1 cellular context compared by ENCODE assay signal in the genomic region with DNA sequence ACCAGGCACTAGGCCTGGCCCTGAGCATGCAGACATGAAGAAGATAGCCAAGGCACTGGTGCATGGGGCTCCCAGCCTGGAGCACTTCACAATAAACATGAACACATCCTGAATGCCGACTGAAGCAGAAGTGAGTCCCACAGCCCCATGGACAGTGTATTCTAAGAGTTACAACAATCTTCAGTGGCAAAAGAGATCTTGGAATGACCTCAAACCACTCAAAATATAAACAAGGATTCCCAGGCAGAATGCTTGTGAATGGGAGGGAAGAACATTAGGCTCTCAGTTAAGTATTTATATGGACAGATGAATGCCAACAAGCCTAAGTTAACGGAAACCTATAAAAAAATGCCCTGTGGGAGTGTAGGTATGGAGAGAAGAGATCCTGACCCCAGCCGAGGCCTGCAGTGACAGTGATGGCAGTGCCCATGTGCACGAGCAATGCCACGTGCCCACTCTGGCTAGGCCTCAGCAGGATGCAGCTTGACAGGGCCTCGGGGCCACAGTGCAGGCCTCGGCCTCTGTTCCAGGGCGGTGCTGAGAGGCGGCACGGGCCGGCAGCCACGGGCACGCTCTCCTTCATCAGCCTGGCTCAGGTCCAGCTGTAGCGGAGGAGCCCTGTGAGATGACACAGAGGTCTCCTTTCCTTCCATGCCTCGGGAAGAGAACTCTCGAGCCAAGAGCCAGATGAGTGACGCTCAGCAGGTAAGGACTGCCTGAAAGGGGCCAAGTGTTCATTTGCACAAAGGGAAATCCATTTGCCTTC.
TF ChIP-seq lines count a peak whose summit lies in the region.

No MANE protein-coding gene starts in this region.

TF ChIP-seq in IMR-90, 13 proteins besides CTCF, POLR2A, EP300 and RAD21:
- TF ChIP-seq BHLHE40 (IDR thresholded peaks at IDR 0.05; ENCODE audit: low read depth, low read length) (no peak), MXI1 (IDR thresholded peaks at IDR 0.05; ENCODE audit: borderline replicate concordance, low read depth, low read length) (no peak), RFX5 (IDR thresholded peaks at IDR 0.05; ENCODE audit: low read depth, low read length) (no peak), CHD1 (IDR thresholded peaks at IDR 0.05; ENCODE audit: low read depth, low read length) (no peak), MAFK (IDR thresholded peaks at IDR 0.05; ENCODE audit: low read depth, low read length) (no peak)
- TF ChIP-seq, protein P1, sequence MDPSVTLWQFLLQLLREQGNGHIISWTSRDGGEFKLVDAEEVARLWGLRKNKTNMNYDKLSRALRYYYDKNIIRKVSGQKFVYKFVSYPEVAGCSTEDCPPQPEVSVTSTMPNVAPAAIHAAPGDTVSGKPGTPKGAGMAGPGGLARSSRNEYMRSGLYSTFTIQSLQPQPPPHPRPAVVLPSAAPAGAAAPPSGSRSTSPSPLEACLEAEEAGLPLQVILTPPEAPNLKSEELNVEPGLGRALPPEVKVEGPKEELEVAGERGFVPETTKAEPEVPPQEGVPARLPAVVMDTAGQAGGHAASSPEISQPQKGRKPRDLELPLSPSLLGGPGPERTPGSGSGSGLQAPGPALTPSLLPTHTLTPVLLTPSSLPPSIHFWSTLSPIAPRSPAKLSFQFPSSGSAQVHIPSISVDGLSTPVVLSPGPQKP (IDR thresholded peaks at IDR 0.05; ENCODE audit: borderline replicate concordance, low read depth, low read length): no peak
- TF ChIP-seq, protein P2, sequence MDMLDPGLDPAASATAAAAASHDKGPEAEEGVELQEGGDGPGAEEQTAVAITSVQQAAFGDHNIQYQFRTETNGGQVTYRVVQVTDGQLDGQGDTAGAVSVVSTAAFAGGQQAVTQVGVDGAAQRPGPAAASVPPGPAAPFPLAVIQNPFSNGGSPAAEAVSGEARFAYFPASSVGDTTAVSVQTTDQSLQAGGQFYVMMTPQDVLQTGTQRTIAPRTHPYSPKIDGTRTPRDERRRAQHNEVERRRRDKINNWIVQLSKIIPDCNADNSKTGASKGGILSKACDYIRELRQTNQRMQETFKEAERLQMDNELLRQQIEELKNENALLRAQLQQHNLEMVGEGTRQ (IDR thresholded peaks at IDR 0.05; ENCODE audit: low read depth, low read length): no peak
